7 cellular contexts compared by ENCODE assay signal in genomic region chr7:140864732-140865131, GRCh38.
"Had no signal": no experiment of that assay in that cellular context is flagged by ENCODE, and none has a peak within 500 bp of the region (broad histone marks: within the 10 kb centered on the region; RNA-seq: fewer than 3 reads in every experiment).

No MANE protein-coding gene starts in this region.

- ATAC-seq: HepG2, K562 had no signal

- H3K27ac ChIP-seq: KMS-11 had no signal

- DNase-seq: IMR-90, KBM-7, KG1 had no signal

- H3K4me3 ChIP-seq: K562 had no signal

- H3K27me3 Mint-ChIP-seq: IgD-negative memory B cell had no signal
